In genomic region chr5:140402258-140403074, GRCh38 we compare ENCODE assay signal across 1 cellular context.
TF ChIP-seq lines count a peak whose summit lies in the region.

No MANE protein-coding gene starts in this region.

TF ChIP-seq in HepG2, 621 proteins besides CTCF, POLR2A, EP300 and RAD21 (continued from another document and continues in another):
- TF ChIP-seq, protein P1, sequence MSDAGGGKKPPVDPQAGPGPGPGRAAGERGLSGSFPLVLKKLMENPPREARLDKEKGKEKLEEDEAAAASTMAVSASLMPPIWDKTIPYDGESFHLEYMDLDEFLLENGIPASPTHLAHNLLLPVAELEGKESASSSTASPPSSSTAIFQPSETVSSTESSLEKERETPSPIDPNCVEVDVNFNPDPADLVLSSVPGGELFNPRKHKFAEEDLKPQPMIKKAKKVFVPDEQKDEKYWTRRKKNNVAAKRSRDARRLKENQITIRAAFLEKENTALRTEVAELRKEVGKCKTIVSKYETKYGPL (CRISPR knock-in tag; IDR thresholded peaks at IDR 0.05): no peak
- no peak for TF ChIP-seq JUN (CRISPR knock-in tag; IDR thresholded peaks at IDR 0.05)
- no peak for TF ChIP-seq ZMYM4 (CRISPR knock-in tag; IDR thresholded peaks at IDR 0.05)
- no peak for TF ChIP-seq ZFP36 (IDR thresholded peaks at IDR 0.05; ENCODE audit: borderline replicate concordance, low read depth, low read length, partially characterized antibody)
- TF ChIP-seq KLF16 (CRISPR knock-in tag; IDR thresholded peaks at IDR 0.05): 0 out of 4 replicates have a peak, but pooled peaks of 1 of the 2 experiments have one; percentile 39
- TF ChIP-seq THYN1 (CRISPR knock-in tag; IDR thresholded peaks at IDR 0.05; ENCODE audit: borderline replicate concordance, low read depth): no peak
- no peak for TF ChIP-seq REXO4 (CRISPR knock-in tag; IDR thresholded peaks at IDR 0.05; ENCODE audit: borderline replicate concordance)
- TF ChIP-seq, protein P2, sequence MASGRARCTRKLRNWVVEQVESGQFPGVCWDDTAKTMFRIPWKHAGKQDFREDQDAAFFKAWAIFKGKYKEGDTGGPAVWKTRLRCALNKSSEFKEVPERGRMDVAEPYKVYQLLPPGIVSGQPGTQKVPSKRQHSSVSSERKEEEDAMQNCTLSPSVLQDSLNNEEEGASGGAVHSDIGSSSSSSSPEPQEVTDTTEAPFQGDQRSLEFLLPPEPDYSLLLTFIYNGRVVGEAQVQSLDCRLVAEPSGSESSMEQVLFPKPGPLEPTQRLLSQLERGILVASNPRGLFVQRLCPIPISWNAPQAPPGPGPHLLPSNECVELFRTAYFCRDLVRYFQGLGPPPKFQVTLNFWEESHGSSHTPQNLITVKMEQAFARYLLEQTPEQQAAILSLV (CRISPR knock-in tag; IDR thresholded peaks at IDR 0.05; ENCODE audit: borderline replicate concordance): no peak; the same call in 1 of the 2 replicates
- 0 out of 2 replicates have a peak, but pooled peaks have one; percentile 26 for TF ChIP-seq CBFB (CRISPR knock-in tag; IDR thresholded peaks at IDR 0.05)
- TF ChIP-seq, protein P3, sequence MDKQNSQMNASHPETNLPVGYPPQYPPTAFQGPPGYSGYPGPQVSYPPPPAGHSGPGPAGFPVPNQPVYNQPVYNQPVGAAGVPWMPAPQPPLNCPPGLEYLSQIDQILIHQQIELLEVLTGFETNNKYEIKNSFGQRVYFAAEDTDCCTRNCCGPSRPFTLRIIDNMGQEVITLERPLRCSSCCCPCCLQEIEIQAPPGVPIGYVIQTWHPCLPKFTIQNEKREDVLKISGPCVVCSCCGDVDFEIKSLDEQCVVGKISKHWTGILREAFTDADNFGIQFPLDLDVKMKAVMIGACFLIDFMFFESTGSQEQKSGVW (CRISPR knock-in tag; IDR thresholded peaks at IDR 0.05; ENCODE audit: borderline replicate concordance): no peak
- no peak for TF ChIP-seq ZBTB34 (CRISPR knock-in tag; IDR thresholded peaks at IDR 0.05)
- no peak for TF ChIP-seq RARA (CRISPR knock-in tag; IDR thresholded peaks at IDR 0.05)
- no peak; the same call in 1 of the 2 replicates for TF ChIP-seq MLXIP (CRISPR knock-in tag; IDR thresholded peaks at IDR 0.05; ENCODE audit: borderline replicate concordance)
- peak; percentile 37; the same call in 1 of the 2 replicates for TF ChIP-seq HNF4G (IDR thresholded peaks at IDR 0.05; ENCODE audit: borderline replicate concordance, low read depth, low read length)
- peak; percentile 46; the same call in 1 of the 2 replicates for TF ChIP-seq HNF4G (CRISPR knock-in tag; IDR thresholded peaks at IDR 0.05; ENCODE audit: borderline replicate concordance, low read depth)
- TF ChIP-seq MAX (IDR thresholded peaks at IDR 0.05): peak; percentile 63
- TF ChIP-seq ARNT (IDR thresholded peaks at IDR 0.05): no peak
- no peak for TF ChIP-seq ZFX (CRISPR knock-in tag; IDR thresholded peaks at IDR 0.05; ENCODE audit: low read depth)
- TF ChIP-seq MEF2D (CRISPR knock-in tag; IDR thresholded peaks at IDR 0.05): peak; percentile 58; the same call in 1 of the 2 replicates
- TF ChIP-seq THAP7 (CRISPR knock-in tag; IDR thresholded peaks at IDR 0.05): no peak
- TF ChIP-seq CBX5 (CRISPR knock-in tag; IDR thresholded peaks at IDR 0.05; ENCODE audit: borderline replicate concordance): peak; percentile 40; the same call in 1 of the 2 replicates
- TF ChIP-seq NR1H2 (CRISPR knock-in tag; IDR thresholded peaks at IDR 0.05; ENCODE audit: borderline replicate concordance, low read depth): no peak
- TF ChIP-seq ZNF496 (CRISPR knock-in tag; IDR thresholded peaks at IDR 0.05; ENCODE audit: insufficient replicate concordance): no peak
- peak; percentile 1 for TF ChIP-seq ASH2L (IDR thresholded peaks at IDR 0.05; ENCODE audit: insufficient read length, low read depth, low read length)
- no peak for TF ChIP-seq FOXJ3 (CRISPR knock-in tag; IDR thresholded peaks at IDR 0.05; ENCODE audit: borderline replicate concordance)
- peak; percentile 46; the same call in 1 of the 2 replicates for TF ChIP-seq NKX3-1 (CRISPR knock-in tag; IDR thresholded peaks at IDR 0.05)
- TF ChIP-seq ZNF12 (CRISPR knock-in tag; IDR thresholded peaks at IDR 0.05): no peak
- 0 out of 2 replicates have a peak, but pooled peaks have one; percentile 35 for TF ChIP-seq ZSCAN30 (CRISPR knock-in tag; IDR thresholded peaks at IDR 0.05)
- TF ChIP-seq GRHL1 (CRISPR knock-in tag; conservative IDR thresholded peaks at IDR 0.05): no peak
- no peak for TF ChIP-seq ZXDC (CRISPR knock-in tag; IDR thresholded peaks at IDR 0.05)
- no peak for TF ChIP-seq ZBTB33 (CRISPR knock-in tag; IDR thresholded peaks at IDR 0.05)
- 0 out of 2 replicates have a peak, but pooled peaks have one; percentile 8 for TF ChIP-seq SRF (IDR thresholded peaks at IDR 0.05; ENCODE audit: low read depth, low read length)
- TF ChIP-seq ZNF264 (CRISPR knock-in tag; IDR thresholded peaks at IDR 0.05): no peak
- TF ChIP-seq PAWR (CRISPR knock-in tag; IDR thresholded peaks at IDR 0.05; ENCODE audit: borderline replicate concordance): no peak
- TF ChIP-seq, protein P4, sequence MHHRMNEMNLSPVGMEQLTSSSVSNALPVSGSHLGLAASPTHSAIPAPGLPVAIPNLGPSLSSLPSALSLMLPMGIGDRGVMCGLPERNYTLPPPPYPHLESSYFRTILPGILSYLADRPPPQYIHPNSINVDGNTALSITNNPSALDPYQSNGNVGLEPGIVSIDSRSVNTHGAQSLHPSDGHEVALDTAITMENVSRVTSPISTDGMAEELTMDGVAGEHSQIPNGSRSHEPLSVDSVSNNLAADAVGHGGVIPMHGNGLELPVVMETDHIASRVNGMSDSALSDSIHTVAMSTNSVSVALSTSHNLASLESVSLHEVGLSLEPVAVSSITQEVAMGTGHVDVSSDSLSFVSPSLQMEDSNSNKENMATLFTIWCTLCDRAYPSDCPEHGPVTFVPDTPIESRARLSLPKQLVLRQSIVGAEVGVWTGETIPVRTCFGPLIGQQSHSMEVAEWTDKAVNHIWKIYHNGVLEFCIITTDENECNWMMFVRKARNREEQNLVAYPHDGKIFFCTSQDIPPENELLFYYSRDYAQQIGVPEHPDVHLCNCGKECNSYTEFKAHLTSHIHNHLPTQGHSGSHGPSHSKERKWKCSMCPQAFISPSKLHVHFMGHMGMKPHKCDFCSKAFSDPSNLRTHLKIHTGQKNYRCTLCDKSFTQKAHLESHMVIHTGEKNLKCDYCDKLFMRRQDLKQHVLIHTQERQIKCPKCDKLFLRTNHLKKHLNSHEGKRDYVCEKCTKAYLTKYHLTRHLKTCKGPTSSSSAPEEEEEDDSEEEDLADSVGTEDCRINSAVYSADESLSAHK (CRISPR knock-in tag; IDR thresholded peaks at IDR 0.05; ENCODE audit: borderline replicate concordance): no peak
- peak; percentile 3 for TF ChIP-seq BHLHE40 (IDR thresholded peaks at IDR 0.05; ENCODE audit: low read length)
- 0 out of 2 replicates have a peak, but pooled peaks have one; percentile 23 for TF ChIP-seq MLX (CRISPR knock-in tag; IDR thresholded peaks at IDR 0.05)
- TF ChIP-seq DPF2 (CRISPR knock-in tag; IDR thresholded peaks at IDR 0.05; ENCODE audit: borderline replicate concordance, low read depth): no peak
- no peak for TF ChIP-seq PHB2 (IDR thresholded peaks at IDR 0.05; ENCODE audit: partially characterized antibody)
- no peak for TF ChIP-seq MTA1 (CRISPR knock-in tag; IDR thresholded peaks at IDR 0.05; ENCODE audit: borderline replicate concordance)
- no peak for TF ChIP-seq SMARCE1 (IDR thresholded peaks at IDR 0.05; ENCODE audit: borderline replicate concordance)
